In genomic region chr17:81238490-81238814, GRCh38 we compare ENCODE assay signal across 1 cellular context.
TF ChIP-seq lines count a peak whose summit lies in the region.

No MANE protein-coding gene starts in this region.

TF ChIP-seq in WTC11, 78 proteins besides CTCF, POLR2A, EP300 and RAD21 (continued from another document):
- TF ChIP-seq, protein P1, sequence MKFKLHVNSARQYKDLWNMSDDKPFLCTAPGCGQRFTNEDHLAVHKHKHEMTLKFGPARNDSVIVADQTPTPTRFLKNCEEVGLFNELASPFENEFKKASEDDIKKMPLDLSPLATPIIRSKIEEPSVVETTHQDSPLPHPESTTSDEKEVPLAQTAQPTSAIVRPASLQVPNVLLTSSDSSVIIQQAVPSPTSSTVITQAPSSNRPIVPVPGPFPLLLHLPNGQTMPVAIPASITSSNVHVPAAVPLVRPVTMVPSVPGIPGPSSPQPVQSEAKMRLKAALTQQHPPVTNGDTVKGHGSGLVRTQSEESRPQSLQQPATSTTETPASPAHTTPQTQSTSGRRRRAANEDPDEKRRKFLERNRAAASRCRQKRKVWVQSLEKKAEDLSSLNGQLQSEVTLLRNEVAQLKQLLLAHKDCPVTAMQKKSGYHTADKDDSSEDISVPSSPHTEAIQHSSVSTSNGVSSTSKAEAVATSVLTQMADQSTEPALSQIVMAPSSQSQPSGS (CRISPR knock-in tag; IDR thresholded peaks at IDR 0.05; ENCODE audit: borderline replicate concordance, low read depth): no peak
- no peak for TF ChIP-seq TCF7 (CRISPR knock-in tag; IDR thresholded peaks at IDR 0.05; ENCODE audit: low read depth)
- TF ChIP-seq ZNF512 (CRISPR knock-in tag; IDR thresholded peaks at IDR 0.05; ENCODE audit: borderline replicate concordance): no peak
- TF ChIP-seq PRRX2 (CRISPR knock-in tag; IDR thresholded peaks at IDR 0.05): no peak
- TF ChIP-seq JAZF1 (CRISPR knock-in tag; IDR thresholded peaks at IDR 0.05): no peak
- TF ChIP-seq, protein P2, sequence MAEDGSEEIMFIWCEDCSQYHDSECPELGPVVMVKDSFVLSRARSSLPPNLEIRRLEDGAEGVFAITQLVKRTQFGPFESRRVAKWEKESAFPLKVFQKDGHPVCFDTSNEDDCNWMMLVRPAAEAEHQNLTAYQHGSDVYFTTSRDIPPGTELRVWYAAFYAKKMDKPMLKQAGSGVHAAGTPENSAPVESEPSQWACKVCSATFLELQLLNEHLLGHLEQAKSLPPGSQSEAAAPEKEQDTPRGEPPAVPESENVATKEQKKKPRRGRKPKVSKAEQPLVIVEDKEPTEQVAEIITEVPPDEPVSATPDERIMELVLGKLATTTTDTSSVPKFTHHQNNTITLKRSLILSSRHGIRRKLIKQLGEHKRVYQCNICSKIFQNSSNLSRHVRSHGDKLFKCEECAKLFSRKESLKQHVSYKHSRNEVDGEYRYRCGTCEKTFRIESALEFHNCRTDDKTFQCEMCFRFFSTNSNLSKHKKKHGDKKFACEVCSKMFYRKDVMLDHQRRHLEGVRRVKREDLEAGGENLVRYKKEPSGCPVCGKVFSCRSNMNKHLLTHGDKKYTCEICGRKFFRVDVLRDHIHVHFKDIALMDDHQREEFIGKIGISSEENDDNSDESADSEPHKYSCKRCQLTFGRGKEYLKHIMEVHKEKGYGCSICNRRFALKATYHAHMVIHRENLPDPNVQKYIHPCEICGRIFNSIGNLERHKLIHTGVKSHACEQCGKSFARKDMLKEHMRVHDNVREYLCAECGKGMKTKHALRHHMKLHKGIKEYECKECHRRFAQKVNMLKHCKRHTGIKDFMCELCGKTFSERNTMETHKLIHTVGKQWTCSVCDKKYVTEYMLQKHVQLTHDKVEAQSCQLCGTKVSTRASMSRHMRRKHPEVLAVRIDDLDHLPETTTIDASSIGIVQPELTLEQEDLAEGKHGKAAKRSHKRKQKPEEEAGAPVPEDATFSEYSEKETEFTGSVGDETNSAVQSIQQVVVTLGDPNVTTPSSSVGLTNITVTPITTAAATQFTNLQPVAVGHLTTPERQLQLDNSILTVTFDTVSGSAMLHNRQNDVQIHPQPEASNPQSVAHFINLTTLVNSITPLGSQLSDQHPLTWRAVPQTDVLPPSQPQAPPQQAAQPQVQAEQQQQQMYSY (CRISPR knock-in tag; IDR thresholded peaks at IDR 0.05): no peak
- TF ChIP-seq STAT6 (CRISPR knock-in tag; conservative IDR thresholded peaks at IDR 0.05; ENCODE audit: low read depth): no peak
